Comparison of ENCODE assay signal across 8 cellular contexts in genomic region chr18:53567935-53568574, GRCh38.
DNase-seq lines count a peak whose midpoint lies in the region; ATAC-seq and TF ChIP-seq lines count a peak whose summit lies in the region.

No MANE protein-coding gene starts in this region.

- no peak overlapping the region for H3K9ac ChIP-seq in mammary epithelial cell (ENCODE audit: insufficient read depth, low read length)

- DNase-seq in DMS 273 (lab: John Stamatoyannopoulos, UW; ENCODE audit: unreplicated experiment) (peak; percentile 71), NCI-H2171 treated with DMSO at 0.1 percent for 48 hours (lab: John Stamatoyannopoulos, UW) (peak; percentile 66), mammary epithelial cell (no peak), right lobe of liver (no peak), cortex of kidney (lab: John Stamatoyannopoulos, UW) (no peak)

- CTCF ChIA-PET in mammary epithelial cell (lab: Charles Lee; ENCODE audit: low non-redundant PET) = no interaction called here

- 30% methylated on average over 12 of the region's 12 CpGs for WGBS in mammary epithelial cell (ENCODE audit: low coverage, missing lambda C conversion rate)
- WGBS in right lobe of liver (ENCODE audit: insufficient coverage, low coverage, low lambda C conversion rate, missing lambda C conversion rate) = 41% methylated on average over 12 of the region's 12 CpGs

- TF ChIP-seq POLR2A in right lobe of liver (IDR thresholded peaks at IDR 0.05) = no peak

- no TSS peak for BruUV-seq in mammary epithelial cell (replicated peaks; lab: Mats Ljungman, UMichigan)

- no peak overlapping the region for H3K4me2 ChIP-seq in mammary epithelial cell (ENCODE audit: insufficient read depth, low read depth, low read length)

- no peaks in the 10 kb centered on the region for H3K79me2 ChIP-seq in mammary epithelial cell (ENCODE audit: insufficient read depth, low read length)

- dilution Hi-C loops in mammary epithelial cell (cut with HindIII; ENCODE audit: low sequenced_read_pairs) = no loop called here

- in situ Hi-C loops in mammary epithelial cell (cut with MboI; ENCODE audit: low sequenced_read_pairs in 2 of 2) = loop anchor here in 1 of 2 donors (10.0 kb wide), 1 partner anchor 557 kb away; no protein-coding TSS in a partner anchor

- H3K4me1 ChIP-seq in mammary epithelial cell (ENCODE audit: insufficient read depth, low read length) (no peaks in the 10 kb centered on the region), right lobe of liver (no peaks in the 10 kb centered on the region)

- no peaks in the 10 kb centered on the region for H4K20me1 ChIP-seq in mammary epithelial cell (ENCODE audit: insufficient read depth, low read length)

- ATAC-seq in GM21723 (IDR thresholded peaks at IDR 0.05; ENCODE audit: unreplicated experiment) = peak; percentile 54
- peak in 3 of 4 donors; percentile 45 to 53 (median 49) for ATAC-seq in right lobe of liver
- no peak for ATAC-seq in GM19455 (IDR thresholded peaks at IDR 0.05; ENCODE audit: unreplicated experiment)
- ATAC-seq in GM21515 (IDR thresholded peaks at IDR 0.05; ENCODE audit: unreplicated experiment) = no peak

- H3K36me3 ChIP-seq in mammary epithelial cell (ENCODE audit: insufficient read depth, low read length) (no peaks in the 10 kb centered on the region), right lobe of liver (no peaks in the 10 kb centered on the region)

- no peak overlapping the region for H3K4me3 ChIP-seq in mammary epithelial cell (replicated peaks in 1 of 3; ENCODE audit: insufficient read depth in 1 of 3, low read depth in 2 of 3, low read length in 3 of 3)
- H3K4me3 ChIP-seq in right lobe of liver = no peak overlapping the region

- H3K27me3 ChIP-seq in mammary epithelial cell (ENCODE audit: insufficient read depth, low read length) = no peaks in the 10 kb centered on the region
- no peaks in the 10 kb centered on the region for H3K27me3 ChIP-seq in right lobe of liver

- H2AFZ ChIP-seq in mammary epithelial cell (ENCODE audit: low read depth, low read length) = no peak overlapping the region

- intact Hi-C loops in mammary epithelial cell (cut with micrococcal nuclease) = loop anchor here (1.0 to 2.0 kb wide), 2 partner anchors 297 to 551 kb away; no protein-coding TSS in a partner anchor
- intact Hi-C loops in right lobe of liver (cut with DNase I) = no loop called here

- H3K27ac ChIP-seq in mammary epithelial cell (ENCODE audit: insufficient read depth, low read depth, low read length) = no peak overlapping the region
- H3K27ac ChIP-seq in right lobe of liver = no peak overlapping the region

- peak; percentile 45 to 69 for TF ChIP-seq CTCF in mammary epithelial cell (conservative IDR thresholded peaks at IDR 0.05 in 1 of 2, IDR thresholded peaks at IDR 0.05 in 1 of 2; ENCODE audit: extremely low read depth in 1 of 2, insufficient read depth in 1 of 2, low read depth in 1 of 2, low read length in 2 of 2)
- TF ChIP-seq CTCF in right lobe of liver (IDR thresholded peaks at IDR 0.05) = peak; percentile 41 to 58 (median 50)

- H3K9me3 ChIP-seq in mammary epithelial cell (replicated peaks; ENCODE audit: insufficient read depth, low read length) (no peaks in the 10 kb centered on the region), right lobe of liver (no peaks in the 10 kb centered on the region)

Comparison
In these comparisons a context has a peak if more than half of its experiments do, and no peak if none do; other contexts are left out.
1. DNase-seq: peak in DMS 273 (single experiment) and NCI-H2171 treated with DMSO at 0.1 percent for 48 hours (single experiment); none in mammary epithelial cell (single experiment), right lobe of liver (0 of 3) and cortex of kidney (single experiment).
2. ATAC-seq: peak in GM21723 (single experiment) and right lobe of liver (3 of 4); none in GM19455 (single experiment) and GM21515 (single experiment).